Comparison of ENCODE assay signal across 2 cellular contexts in genomic region chr19:38807374-38808098, GRCh38.
A peak's percentile ranks its signal among the peaks of the same experiment; 100 is the strongest.
TF ChIP-seq lines count a peak whose summit lies in the region.
"Not testable (repeated sequence)": the region's sequence is repeated elsewhere in the genome, so short reads cannot be mapped to it uniquely, and the experiment has no call there.

No MANE protein-coding gene starts in this region.

TF ChIP-seq in HEK293, 187 proteins besides CTCF, POLR2A, EP300 and RAD21:
- peak; percentile 69 for TF ChIP-seq KLF17 (tag by site-specific recombination; IDR thresholded peaks at IDR 0.05)
- TF ChIP-seq WT1 (tag by site-specific recombination; IDR thresholded peaks at IDR 0.05): peak; percentile 62

TF ChIP-seq in K562, 482 proteins besides CTCF, POLR2A, EP300 and RAD21:
- peak; percentile 53; the same call in 1 of the 2 replicates for TF ChIP-seq L3MBTL2 (IDR thresholded peaks at IDR 0.05)
- TF ChIP-seq KDM1A (IDR thresholded peaks at IDR 0.05): peak in 1 of 2 experiments; percentile 35; a peak in 1 of 4 replicates
- TF ChIP-seq CBFA2T2 (conservative IDR thresholded peaks at IDR 0.05): peak; percentile 59
- peak; percentile 60; the same call in 1 of the 2 replicates for TF ChIP-seq HMBOX1 (IDR thresholded peaks at IDR 0.05)
- not testable (repeated sequence) for TF ChIP-seq NR2C1 (IDR thresholded peaks at IDR 0.05)
- TF ChIP-seq NR2C1 (tag; IDR thresholded peaks at IDR 0.05): peak; percentile 18; the same call in 1 of the 2 replicates
- peak; percentile 39; the same call in 1 of the 2 replicates for TF ChIP-seq TAL1 (IDR thresholded peaks at IDR 0.05)
- TF ChIP-seq HDAC8 (tag; IDR thresholded peaks at IDR 0.05): peak; percentile 44; the same call in 1 of the 2 replicates
- peak; percentile 48; the same call in 1 of the 2 replicates for TF ChIP-seq SMAD4 (CRISPR knock-in tag; conservative IDR thresholded peaks at IDR 0.05)
- peak in 1 of 2 experiments; percentile 36; a peak in 1 of 4 replicates for TF ChIP-seq MLLT1 (IDR thresholded peaks at IDR 0.05)
- TF ChIP-seq, protein P1, sequence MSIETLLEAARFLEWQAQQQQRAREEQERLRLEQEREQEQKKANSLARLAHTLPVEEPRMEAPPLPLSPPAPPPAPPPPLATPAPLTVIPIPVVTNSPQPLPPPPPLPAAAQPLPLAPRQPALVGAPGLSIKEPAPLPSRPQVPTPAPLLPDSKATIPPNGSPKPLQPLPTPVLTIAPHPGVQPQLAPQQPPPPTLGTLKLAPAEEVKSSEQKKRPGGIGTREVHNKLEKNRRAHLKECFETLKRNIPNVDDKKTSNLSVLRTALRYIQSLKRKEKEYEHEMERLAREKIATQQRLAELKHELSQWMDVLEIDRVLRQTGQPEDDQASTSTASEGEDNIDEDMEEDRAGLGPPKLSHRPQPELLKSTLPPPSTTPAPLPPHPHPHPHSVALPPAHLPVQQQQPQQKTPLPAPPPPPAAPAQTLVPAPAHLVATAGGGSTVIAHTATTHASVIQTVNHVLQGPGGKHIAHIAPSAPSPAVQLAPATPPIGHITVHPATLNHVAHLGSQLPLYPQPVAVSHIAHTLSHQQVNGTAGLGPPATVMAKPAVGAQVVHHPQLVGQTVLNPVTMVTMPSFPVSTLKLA (conservative IDR thresholded peaks at IDR 0.05): peak in 1 of 2 experiments; percentile 53; a peak in 3 of 4 replicates
- TF ChIP-seq CBFA2T3 (IDR thresholded peaks at IDR 0.05): peak; percentile 75
- TF ChIP-seq ARID1B (IDR thresholded peaks at IDR 0.05): 0 out of 2 replicates have a peak, but pooled peaks have one; percentile 54
- TF ChIP-seq ZBTB33 (CRISPR knock-in tag; IDR thresholded peaks at IDR 0.05): peak; percentile 92
- peak; percentile 63; the same call in 1 of the 2 replicates for TF ChIP-seq DMBX1 (CRISPR knock-in tag; IDR thresholded peaks at IDR 0.05; ENCODE audit: borderline replicate concordance)
- peak; percentile 59; the same call in 1 of the 2 replicates for TF ChIP-seq ZNF592 (IDR thresholded peaks at IDR 0.05)
